28 cellular contexts compared by ENCODE assay signal in the genomic region with DNA sequence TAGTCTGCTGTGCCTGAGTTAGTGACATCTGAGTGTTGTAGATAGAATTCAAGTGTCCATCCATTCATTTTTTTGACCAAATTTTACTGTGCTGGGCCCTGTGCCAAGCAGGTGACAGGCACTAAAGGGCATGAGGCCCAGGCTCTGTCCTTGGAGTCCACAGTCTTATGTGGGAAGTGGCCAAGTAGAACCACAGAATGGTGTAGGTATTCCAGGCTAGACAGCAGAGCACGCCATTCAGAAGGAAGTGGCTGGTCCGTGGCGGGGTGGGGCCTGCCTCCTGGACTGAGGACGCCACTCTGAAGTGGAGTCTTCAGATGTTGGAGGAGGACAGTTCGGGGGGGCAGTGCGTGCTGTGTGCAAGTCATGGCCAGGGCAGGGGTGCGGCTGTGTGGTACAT.
DNase-seq lines count a peak whose midpoint lies in the region; ATAC-seq and TF ChIP-seq lines count a peak whose summit lies in the region.
"Had no signal": no experiment of that assay in that cellular context is flagged by ENCODE, and none has a peak within 500 bp of the region (broad histone marks: within the 10 kb centered on the region; RNA-seq: fewer than 3 reads in every experiment).

No MANE protein-coding gene starts in this region.

- 66 to 72% methylated on average over 7 of the region's 7 CpGs for WGBS in body of pancreas, 2 donors

- no peak overlapping the region for H3K4me3 ChIP-seq in body of pancreas
- H3K4me3 ChIP-seq: cardiac muscle cell, left ventricle myocardium inferior, prostate gland, SJSA1, upper lobe of left lung had no signal

- no peaks in the 10 kb centered on the region for H3K27me3 ChIP-seq in body of pancreas
- H3K27me3 ChIP-seq: cardiac muscle cell, SJSA1, upper lobe of left lung had no signal

- H3K36me3 ChIP-seq in body of pancreas (replicated peaks in 1 of 2; ENCODE audit: insufficient read depth in 1 of 2, low read depth in 2 of 2), result peaks cover 0 to 10% of the 10 kb centered on the region in 2 donors
- H3K36me3 ChIP-seq: cardiac muscle cell, prostate gland, SJSA1 had no signal

- H3K4me1 ChIP-seq in body of pancreas, result peaks cover 11% of the 10 kb centered on the region
- H3K4me1 ChIP-seq: prostate gland, SJSA1, upper lobe of left lung had no signal

- ATAC-seq in body of pancreas (peak; percentile 47), HG03378 (IDR thresholded peaks at IDR 0.05; ENCODE audit: unreplicated experiment) (no peak)
- ATAC-seq: HCT116; Panc1; stimulated activated effector memory CD8-positive, alpha-beta T cell treated with anti-CD3 and anti-CD28 coated beads, Interleukin-12 subunit alpha, Interleukin-12 subunit beta, amount 100 ng/mL, for 72 hours had no signal

- DNase-seq in NCI-H1092 treated with DMSO at 0.1 percent for 48 hours (lab: John Stamatoyannopoulos, UW) (peak; percentile 31), NCI-H1092 (lab: John Stamatoyannopoulos, UW) (no peak), DMS79 (lab: John Stamatoyannopoulos, UW) (peak; percentile 39), body of pancreas (peak; percentile 35 to 58 (median 43)), amniotic stem cell (lab: John Stamatoyannopoulos, UW) (no peak), SKM-1 treated with dmso at 0.1 percent for 144 hours (lab: John Stamatoyannopoulos, UW; ENCODE audit: unreplicated experiment) (no peak)
- DNase-seq: 8988T; activated CD4-positive, alpha-beta T cell treated with anti-CD3 and anti-CD28 coated beads, Interleukin-2, amount 50 U/mL, for 1 hour; activated CD4-positive, CD25-positive, alpha-beta regulatory T cell; activated effector memory CD4-positive, alpha-beta T cell treated with anti-CD3 and anti-CD28 coated beads, Interleukin-2, amount 50 U/mL, for 16 hours; activated T-cell treated with anti-CD3 and anti-CD28 coated beads, Interleukin-2, amount 50 U/mL, for 24 hours; aorta; Calu3; left ventricle myocardium inferior; NCI-H1694 treated with DMSO at 0.1 percent for 48 hours; NCI-H526; stimulated activated CD4-positive, alpha-beta T cell treated with anti-CD3 and anti-CD28 coated beads, Interleukin-15, amount 100 ng/mL, for 24 hours; T-helper 1 cell; upper lobe of left lung had no signal

- intact Hi-C loops in body of pancreas (cut with DNase I), result no loop called here

- no peak for TF ChIP-seq POLR2A in body of pancreas (IDR thresholded peaks at IDR 0.05)

- no peak overlapping the region for H3K4me3 Mint-ChIP-seq in nephron
- H3K4me3 Mint-ChIP-seq: activated naive CD8-positive, alpha-beta T cell; activated T-cell treated with anti-CD3 and anti-CD28 coated beads, Interleukin-2, amount 50 U/mL, for 24 hours; stimulated activated effector memory CD8-positive, alpha-beta T cell treated with anti-CD3 and anti-CD28 coated beads, Interleukin-12 subunit alpha, Interleukin-12 subunit beta, amount 100 ng/mL, for 72 hours had no signal

- TF ChIP-seq CTCF in body of pancreas (IDR thresholded peaks at IDR 0.05) (no peak), nephron (IDR thresholded peaks at IDR 0.05; ENCODE audit: unreplicated experiment in 3 of 3) (no peak)

- H3K27me3 Mint-ChIP-seq in nephron (ENCODE audit: low read depth), result peaks cover 22% of the 10 kb centered on the region
- H3K27me3 Mint-ChIP-seq: activated naive CD8-positive, alpha-beta T cell had no signal

- peaks cover 30% of the 10 kb centered on the region for H3K36me3 Mint-ChIP-seq in nephron (ENCODE audit: low read depth)
- H3K36me3 Mint-ChIP-seq: activated naive CD8-positive, alpha-beta T cell; stimulated activated effector memory CD8-positive, alpha-beta T cell treated with anti-CD3 and anti-CD28 coated beads, Interleukin-12 subunit alpha, Interleukin-12 subunit beta, amount 100 ng/mL, for 72 hours had no signal

- peaks cover 44% of the 10 kb centered on the region for H3K4me1 Mint-ChIP-seq in nephron
- H3K4me1 Mint-ChIP-seq: stimulated activated effector memory CD8-positive, alpha-beta T cell treated with anti-CD3 and anti-CD28 coated beads, Interleukin-12 subunit alpha, Interleukin-12 subunit beta, amount 100 ng/mL, for 72 hours had no signal

- no peak overlapping the region for H3K27ac ChIP-seq in body of pancreas
- H3K27ac ChIP-seq: cardiac muscle cell, left ventricle myocardium inferior, prostate gland, SJSA1, upper lobe of left lung had no signal

- H3K9me3 Mint-ChIP-seq in nephron, result no peaks in the 10 kb centered on the region
- H3K9me3 Mint-ChIP-seq: stimulated activated effector memory CD8-positive, alpha-beta T cell treated with anti-CD3 and anti-CD28 coated beads, Interleukin-12 subunit alpha, Interleukin-12 subunit beta, amount 100 ng/mL, for 72 hours had no signal

- H3K9me3 ChIP-seq in body of pancreas, result no peaks in the 10 kb centered on the region
- H3K9me3 ChIP-seq: left ventricle myocardium inferior, prostate gland, SJSA1, upper lobe of left lung had no signal

- peak overlapping the region; percentile 3 to 54 (median 21) for H3K27ac Mint-ChIP-seq in nephron
- H3K27ac Mint-ChIP-seq: activated naive CD8-positive, alpha-beta T cell; activated T-cell treated with anti-CD3 and anti-CD28 coated beads, Interleukin-2, amount 50 U/mL, for 24 hours; stimulated activated effector memory CD8-positive, alpha-beta T cell treated with anti-CD3 and anti-CD28 coated beads, Interleukin-12 subunit alpha, Interleukin-12 subunit beta, amount 100 ng/mL, for 72 hours had no signal

Comparison
In these comparisons a context has a peak if more than half of its experiments do, and no peak if none do; other contexts are left out.
1. DNase-seq: peak in NCI-H1092 treated with DMSO at 0.1 percent for 48 hours (single experiment), DMS79 (single experiment) and body of pancreas (4 of 4); none in NCI-H1092 (single experiment), amniotic stem cell (single experiment) and SKM-1 treated with dmso at 0.1 percent for 144 hours (single experiment).